Comparison of ENCODE assay signal across 1 cellular context in genomic region chr22:43088979-43089717, GRCh38.
TF ChIP-seq lines count a peak whose summit lies in the region.

Gene TTLL1 (minus strand): TSS chr22:43089391. CDS start chr22:43075586, 13,805 bp downstream.

TF ChIP-seq in HEK293, 187 proteins besides CTCF, POLR2A, EP300 and RAD21 (continued from another document and continues in another):
- TF ChIP-seq ZNF518A (tag by site-specific recombination; conservative IDR thresholded peaks at IDR 0.05; ENCODE audit: low read depth) (peak; percentile 97), ZNF335 (tag by site-specific recombination; conservative IDR thresholded peaks at IDR 0.05) (peak; percentile 75), ZNF548 (tag by site-specific recombination; IDR thresholded peaks at IDR 0.05) (no peak), ZNF621 (tag by site-specific recombination; IDR thresholded peaks at IDR 0.05) (no peak), ZNF121 (tag by site-specific recombination; IDR thresholded peaks at IDR 0.05) (no peak), ZNF302 (tag by site-specific recombination; IDR thresholded peaks at IDR 0.05; ENCODE audit: low read depth) (no peak), HIC1 (tag by site-specific recombination; IDR thresholded peaks at IDR 0.05) (0 out of 2 replicates have a peak, but pooled peaks have one; percentile 34), GLIS2 (tag by site-specific recombination; IDR thresholded peaks at IDR 0.05) (peak; percentile 97), RBAK (tag by site-specific recombination; IDR thresholded peaks at IDR 0.05) (no peak), ZBTB49 (tag by site-specific recombination; IDR thresholded peaks at IDR 0.05; ENCODE audit: low read depth) (no peak), ZNF292 (tag by site-specific recombination; IDR thresholded peaks at IDR 0.05; ENCODE audit: borderline replicate concordance, low read depth) (no peak), TCF7L2 (IDR thresholded peaks at IDR 0.05; ENCODE audit: borderline replicate concordance, low read depth, low read length) (no peak), TSHZ1 (tag by site-specific recombination; IDR thresholded peaks at IDR 0.05; ENCODE audit: borderline replicate concordance) (no peak), ZFP41 (tag by site-specific recombination; IDR thresholded peaks at IDR 0.05; ENCODE audit: borderline replicate concordance) (no peak), ZNF544 (tag by site-specific recombination; IDR thresholded peaks at IDR 0.05) (no peak), PATZ1 (tag by site-specific recombination; IDR thresholded peaks at IDR 0.05) (peak; percentile 79), ZNF654 (tag by site-specific recombination; IDR thresholded peaks at IDR 0.05; ENCODE audit: low read depth) (no peak), ZBTB1 (tag by site-specific recombination; IDR thresholded peaks at IDR 0.05) (no peak), SCRT2 (tag by site-specific recombination; IDR thresholded peaks at IDR 0.05) (peak; percentile 87; the same call in 1 of the 2 replicates), ZNF114 (tag by site-specific recombination; IDR thresholded peaks at IDR 0.05) (no peak), ZNF350 (tag by site-specific recombination; IDR thresholded peaks at IDR 0.05) (no peak), ZNF792 (tag by site-specific recombination; IDR thresholded peaks at IDR 0.05) (peak; percentile 88; the same call in 1 of the 2 replicates), ZNF624 (tag by site-specific recombination; IDR thresholded peaks at IDR 0.05) (no peak), PRDM4 (tag by site-specific recombination; IDR thresholded peaks at IDR 0.05) (0 out of 2 replicates have a peak, but pooled peaks have one; percentile 15), OVOL3 (tag by site-specific recombination; IDR thresholded peaks at IDR 0.05) (peak; percentile 15; the same call in 1 of the 2 replicates), TRIM28 (IDR thresholded peaks at IDR 0.05; ENCODE audit: borderline replicate concordance, low read length) (peak; percentile 95), ZNF837 (tag by site-specific recombination; IDR thresholded peaks at IDR 0.05) (no peak), BCL11A (tag by site-specific recombination; IDR thresholded peaks at IDR 0.05; ENCODE audit: low read depth) (no peak), ZNF639 (tag by site-specific recombination; IDR thresholded peaks at IDR 0.05) (no peak), ZNF24 (tag by site-specific recombination; IDR thresholded peaks at IDR 0.05) (peak; percentile 73), ZNF248 (tag by site-specific recombination; IDR thresholded peaks at IDR 0.05) (no peak), ZFP69B (tag by site-specific recombination; IDR thresholded peaks at IDR 0.05) (peak; percentile 54), SETDB1 (IDR thresholded peaks at IDR 0.05; ENCODE audit: insufficient read length, low read length) (no peak), AEBP2 (tag by site-specific recombination; IDR thresholded peaks at IDR 0.05; ENCODE audit: borderline replicate concordance) (no peak), ZNF133 (tag by site-specific recombination; IDR thresholded peaks at IDR 0.05) (no peak)
